In the genomic region with DNA sequence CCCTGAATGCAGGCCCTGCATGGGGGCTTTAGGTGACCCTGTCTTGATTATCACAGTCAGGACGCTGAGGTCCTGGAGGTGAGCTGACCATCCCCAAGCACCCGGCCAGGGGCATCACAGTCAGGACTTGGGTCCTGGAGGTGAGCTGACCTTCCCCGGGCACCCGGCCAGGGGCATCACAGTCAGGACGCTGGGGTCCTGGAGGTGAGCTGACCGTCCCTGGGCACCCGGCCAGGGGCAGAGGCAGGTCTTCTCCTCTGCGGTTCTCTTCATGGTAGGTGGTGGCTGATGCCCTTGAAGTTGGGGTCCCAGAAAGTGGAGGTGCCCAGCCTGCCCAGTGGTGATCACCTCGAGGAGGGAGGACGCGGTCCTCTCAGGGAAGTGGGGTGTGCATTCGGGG, we compare ENCODE assay signal across 2 cellular contexts.
TF ChIP-seq lines count a peak whose summit lies in the region.

No MANE protein-coding gene starts in this region.

TF ChIP-seq in IMR-90, 13 proteins besides CTCF, POLR2A, EP300 and RAD21:
- TF ChIP-seq NFE2L2 (IDR thresholded peaks at IDR 0.05; ENCODE audit: low read depth, low read length) (no peak), CEBPB (IDR thresholded peaks at IDR 0.05; ENCODE audit: low read depth, low read length) (no peak), MXI1 (IDR thresholded peaks at IDR 0.05; ENCODE audit: borderline replicate concordance, low read depth, low read length) (no peak), FOS (IDR thresholded peaks at IDR 0.05; ENCODE audit: low read depth, low read length) (no peak), CHD1 (IDR thresholded peaks at IDR 0.05; ENCODE audit: low read depth, low read length) (no peak), USF2 (IDR thresholded peaks at IDR 0.05; ENCODE audit: low read depth, low read length) (no peak), RCOR1 (IDR thresholded peaks at IDR 0.05; ENCODE audit: insufficient replicate concordance, low read length) (no peak), MAFK (IDR thresholded peaks at IDR 0.05; ENCODE audit: low read depth, low read length) (no peak), BHLHE40 (IDR thresholded peaks at IDR 0.05; ENCODE audit: low read depth, low read length) (no peak), SMC3 (IDR thresholded peaks at IDR 0.05; ENCODE audit: low read depth, low read length) (no peak), MAZ (IDR thresholded peaks at IDR 0.05; ENCODE audit: borderline replicate concordance, low read depth, low read length) (no peak), RFX5 (IDR thresholded peaks at IDR 0.05; ENCODE audit: low read depth, low read length) (no peak)
- TF ChIP-seq, protein P1, sequence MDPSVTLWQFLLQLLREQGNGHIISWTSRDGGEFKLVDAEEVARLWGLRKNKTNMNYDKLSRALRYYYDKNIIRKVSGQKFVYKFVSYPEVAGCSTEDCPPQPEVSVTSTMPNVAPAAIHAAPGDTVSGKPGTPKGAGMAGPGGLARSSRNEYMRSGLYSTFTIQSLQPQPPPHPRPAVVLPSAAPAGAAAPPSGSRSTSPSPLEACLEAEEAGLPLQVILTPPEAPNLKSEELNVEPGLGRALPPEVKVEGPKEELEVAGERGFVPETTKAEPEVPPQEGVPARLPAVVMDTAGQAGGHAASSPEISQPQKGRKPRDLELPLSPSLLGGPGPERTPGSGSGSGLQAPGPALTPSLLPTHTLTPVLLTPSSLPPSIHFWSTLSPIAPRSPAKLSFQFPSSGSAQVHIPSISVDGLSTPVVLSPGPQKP (IDR thresholded peaks at IDR 0.05; ENCODE audit: borderline replicate concordance, low read depth, low read length): no peak

TF ChIP-seq in K562, 482 proteins besides CTCF, POLR2A, EP300 and RAD21:
- TF ChIP-seq, protein P2, sequence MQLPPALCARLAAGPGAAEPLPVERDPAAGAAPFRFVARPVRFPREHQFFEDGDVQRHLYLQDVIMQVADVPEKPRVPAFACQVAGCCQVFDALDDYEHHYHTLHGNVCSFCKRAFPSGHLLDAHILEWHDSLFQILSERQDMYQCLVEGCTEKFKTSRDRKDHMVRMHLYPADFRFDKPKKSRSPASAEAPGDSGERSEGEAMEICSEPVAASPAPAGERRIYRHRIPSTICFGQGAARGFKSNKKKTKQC (CRISPR knock-in tag; IDR thresholded peaks at IDR 0.05): 0 out of 2 replicates have a peak, but pooled peaks have one; percentile 28
- no peak for TF ChIP-seq EP400 (IDR thresholded peaks at IDR 0.05)
- peak; percentile 68 for TF ChIP-seq POLR2G (IDR thresholded peaks at IDR 0.05; ENCODE audit: low read depth, low read length)
- no peak for TF ChIP-seq NR1H2 (CRISPR knock-in tag; IDR thresholded peaks at IDR 0.05)
- TF ChIP-seq, protein P3, sequence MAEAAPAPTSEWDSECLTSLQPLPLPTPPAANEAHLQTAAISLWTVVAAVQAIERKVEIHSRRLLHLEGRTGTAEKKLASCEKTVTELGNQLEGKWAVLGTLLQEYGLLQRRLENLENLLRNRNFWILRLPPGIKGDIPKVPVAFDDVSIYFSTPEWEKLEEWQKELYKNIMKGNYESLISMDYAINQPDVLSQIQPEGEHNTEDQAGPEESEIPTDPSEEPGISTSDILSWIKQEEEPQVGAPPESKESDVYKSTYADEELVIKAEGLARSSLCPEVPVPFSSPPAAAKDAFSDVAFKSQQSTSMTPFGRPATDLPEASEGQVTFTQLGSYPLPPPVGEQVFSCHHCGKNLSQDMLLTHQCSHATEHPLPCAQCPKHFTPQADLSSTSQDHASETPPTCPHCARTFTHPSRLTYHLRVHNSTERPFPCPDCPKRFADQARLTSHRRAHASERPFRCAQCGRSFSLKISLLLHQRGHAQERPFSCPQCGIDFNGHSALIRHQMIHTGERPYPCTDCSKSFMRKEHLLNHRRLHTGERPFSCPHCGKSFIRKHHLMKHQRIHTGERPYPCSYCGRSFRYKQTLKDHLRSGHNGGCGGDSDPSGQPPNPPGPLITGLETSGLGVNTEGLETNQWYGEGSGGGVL (CRISPR knock-in tag; IDR thresholded peaks at IDR 0.05): no peak
- no peak for TF ChIP-seq COPS2 (conservative IDR thresholded peaks at IDR 0.05)
- no peak for TF ChIP-seq YBX1 (IDR thresholded peaks at IDR 0.05)
- TF ChIP-seq RREB1 (CRISPR knock-in tag; IDR thresholded peaks at IDR 0.05): no peak
- TF ChIP-seq SMAD1 (IDR thresholded peaks at IDR 0.05; ENCODE audit: low read depth, low read length, partially characterized antibody): peak; percentile 12
- TF ChIP-seq RBFOX2 (IDR thresholded peaks at IDR 0.05; ENCODE audit: low read depth, low read length): peak; percentile 37; the same call in 1 of the 2 replicates
TF ChIP-seq in K562: peak in this region for 4.
